1 cellular context compared by ENCODE assay signal in the genomic region with DNA sequence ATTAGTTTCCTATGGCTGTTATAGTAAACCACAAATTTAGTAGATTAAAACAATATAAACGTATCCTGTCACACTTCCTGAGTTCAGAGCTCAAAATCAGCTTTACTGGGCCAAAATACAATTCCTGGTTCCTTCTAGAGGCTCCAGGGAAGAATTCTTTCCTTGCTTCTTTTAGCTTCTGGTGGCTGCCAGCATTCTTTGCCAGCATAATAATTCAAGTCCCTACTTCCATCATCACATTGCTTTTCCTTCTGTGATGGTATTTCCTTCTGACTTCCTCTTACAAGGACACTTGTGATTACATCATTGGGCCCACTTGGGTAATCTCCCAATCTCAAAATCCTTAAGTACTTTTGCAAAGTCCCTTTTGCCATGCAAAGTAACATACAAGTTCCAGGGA.
TF ChIP-seq lines count a peak whose summit lies in the region.

No MANE protein-coding gene starts in this region.

TF ChIP-seq in WTC11, 78 proteins besides CTCF, POLR2A, EP300 and RAD21 (continued from another document):
- TF ChIP-seq, protein P1, sequence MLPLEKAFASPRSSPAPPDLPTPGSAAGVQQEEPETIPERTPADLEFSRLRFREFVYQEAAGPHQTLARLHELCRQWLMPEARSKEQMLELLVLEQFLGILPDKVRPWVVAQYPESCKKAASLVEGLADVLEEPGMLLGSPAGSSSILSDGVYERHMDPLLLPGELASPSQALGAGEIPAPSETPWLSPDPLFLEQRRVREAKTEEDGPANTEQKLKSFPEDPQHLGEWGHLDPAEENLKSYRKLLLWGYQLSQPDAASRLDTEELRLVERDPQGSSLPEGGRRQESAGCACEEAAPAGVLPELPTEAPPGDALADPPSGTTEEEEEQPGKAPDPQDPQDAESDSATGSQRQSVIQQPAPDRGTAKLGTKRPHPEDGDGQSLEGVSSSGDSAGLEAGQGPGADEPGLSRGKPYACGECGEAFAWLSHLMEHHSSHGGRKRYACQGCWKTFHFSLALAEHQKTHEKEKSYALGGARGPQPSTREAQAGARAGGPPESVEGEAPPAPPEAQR (CRISPR knock-in tag; IDR thresholded peaks at IDR 0.05), result no peak
- TF ChIP-seq, protein P2, sequence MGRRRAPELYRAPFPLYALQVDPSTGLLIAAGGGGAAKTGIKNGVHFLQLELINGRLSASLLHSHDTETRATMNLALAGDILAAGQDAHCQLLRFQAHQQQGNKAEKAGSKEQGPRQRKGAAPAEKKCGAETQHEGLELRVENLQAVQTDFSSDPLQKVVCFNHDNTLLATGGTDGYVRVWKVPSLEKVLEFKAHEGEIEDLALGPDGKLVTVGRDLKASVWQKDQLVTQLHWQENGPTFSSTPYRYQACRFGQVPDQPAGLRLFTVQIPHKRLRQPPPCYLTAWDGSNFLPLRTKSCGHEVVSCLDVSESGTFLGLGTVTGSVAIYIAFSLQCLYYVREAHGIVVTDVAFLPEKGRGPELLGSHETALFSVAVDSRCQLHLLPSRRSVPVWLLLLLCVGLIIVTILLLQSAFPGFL (CRISPR knock-in tag; IDR thresholded peaks at IDR 0.05; ENCODE audit: borderline replicate concordance), result no peak
- TF ChIP-seq JAZF1 (CRISPR knock-in tag; IDR thresholded peaks at IDR 0.05) (no peak), ZNF423 (CRISPR knock-in tag; IDR thresholded peaks at IDR 0.05) (no peak), JUN (CRISPR knock-in tag; IDR thresholded peaks at IDR 0.05) (no peak), ZNF232 (CRISPR knock-in tag; IDR thresholded peaks at IDR 0.05) (no peak), RELA (CRISPR knock-in tag; IDR thresholded peaks at IDR 0.05; ENCODE audit: borderline replicate concordance) (no peak), ATF6 (CRISPR knock-in tag; IDR thresholded peaks at IDR 0.05) (no peak)
TF ChIP-seq in WTC11: peak in this region for 0.
